Comparison of ENCODE assay signal across 8 cellular contexts in genomic region chr19:45692187-45693111, GRCh38. TPM values are rescaled to one million over a fixed set of nuclear protein-coding genes. Genes with fewer than 3 reads are reported as not detected.
DNase-seq lines count a peak whose midpoint lies in the region; ATAC-seq and TF ChIP-seq lines count a peak whose summit lies in the region.

QPCTL (plus strand) TSS chr19:45692666; CDS start chr19:45692704, 38 bp downstream.

- H3K4me3 Mint-ChIP-seq in activated CD4-positive, alpha-beta T cell treated with anti-CD3 and anti-CD28 coated beads, Interleukin-2, amount 10 ng/mL, durations not matched to agents 7 days and 5 days, result peak within 1 kb of the TSS; percentile 92

- H3K27ac ChIP-seq in coronary artery, result peak within 1 kb of the TSS; percentile 94 to 97

- H3K4me1 Mint-ChIP-seq in activated CD4-positive, alpha-beta T cell treated with anti-CD3 and anti-CD28 coated beads, Interleukin-2, amount 10 ng/mL, durations not matched to agents 7 days and 5 days, result peaks cover 18% of the 10 kb centered on the region

- no peaks in the 10 kb centered on the region for H3K27me3 Mint-ChIP-seq in activated CD4-positive, alpha-beta T cell treated with anti-CD3 and anti-CD28 coated beads, Interleukin-2, amount 10 ng/mL, durations not matched to agents 7 days and 5 days

- no peak for TF ChIP-seq CTCF in BJ (IDR thresholded peaks at IDR 0.05; ENCODE audit: insufficient read depth, low read depth, low read length)
- TF ChIP-seq CTCF in coronary artery (IDR thresholded peaks at IDR 0.05), result no peak

- peak; percentile 89 for ATAC-seq in GM19324 (IDR thresholded peaks at IDR 0.05; ENCODE audit: low FRiP score, unreplicated experiment)
- peak; percentile 75 for ATAC-seq in HG03469 (IDR thresholded peaks at IDR 0.05; ENCODE audit: unreplicated experiment)
- peak; percentile 89 for ATAC-seq in left colon

- peak; percentile 99 for DNase-seq in BJ (ENCODE audit: low read depth)
- DNase-seq in NCI-H526 treated with DMSO at 0.1 percent for 48 hours (lab: John Stamatoyannopoulos, UW), result peak; percentile 99
- peak; percentile 99 for DNase-seq in activated CD4-positive, alpha-beta T cell treated with anti-CD3 and anti-CD28 coated beads, Interleukin-2, amount 10 ng/mL, durations not matched to agents 7 days and 5 days
- DNase-seq in coronary artery (ENCODE audit: low spot score), result peak; percentile 99
- peak; percentile 97 to 99 for DNase-seq in left colon
- peak; percentile 98 for DNase-seq in stimulated activated CD4-positive, alpha-beta T cell treated with anti-CD3 and anti-CD28 coated beads, Interleukin-1b, Interleukin-23, amount 100 ng/mL, for 48 hours

- peak within 1 kb of the TSS; percentile 85 for H3K4me3 ChIP-seq in BJ (ENCODE audit: low read depth, low read length)
- H3K4me3 ChIP-seq in coronary artery, result peak within 1 kb of the TSS; percentile 85

- peaks cover 29% of the 10 kb centered on the region for H3K36me3 Mint-ChIP-seq in activated CD4-positive, alpha-beta T cell treated with anti-CD3 and anti-CD28 coated beads, Interleukin-2, amount 10 ng/mL, durations not matched to agents 7 days and 5 days (ENCODE audit: low read depth)

- POLR2A ChIA-PET in BJ (lab: Charles Lee), result interaction anchor here (0.6 to 1.0 kb wide), 5 partner anchors 18 to 194 kb away, joined by 3 to 28 read pairs (median 3); partner anchors contain the start of genes DMPK, IRF2BP1 and SIX5
- POLR2A ChIA-PET in activated CD4-positive, alpha-beta T cell treated with anti-CD3 and anti-CD28 coated beads, Interleukin-2, amount 10 ng/mL, durations not matched to agents 7 days and 5 days (lab: Charles Lee), result interaction anchor here (0.6 to 2.1 kb wide), 3 partner anchors 15 to 118 kb away, joined by 3 to 5 read pairs (median 3); no protein-coding TSS in a partner anchor

- no peaks in the 10 kb centered on the region for H3K27me3 ChIP-seq in BJ (ENCODE audit: control insufficient read depth, insufficient read depth, low read length)

- peaks cover 13% of the 10 kb centered on the region for H3K36me3 ChIP-seq in BJ (ENCODE audit: control insufficient read depth, insufficient read depth, low read length)

- CTCF ChIA-PET in BJ (lab: Yijun Ruan, JAX), result interaction anchor here (0.6 to 4.5 kb wide), 25 partner anchors 11 to 231 kb away, joined by 3 to 52 read pairs (median 4); partner anchors contain the start of genes DMWD, FBXO46 and SIX5
- CTCF ChIA-PET in activated CD4-positive, alpha-beta T cell treated with anti-CD3 and anti-CD28 coated beads, Interleukin-2, amount 10 ng/mL, durations not matched to agents 7 days and 5 days (lab: Charles Lee), result interaction anchor here (0.6 to 7.9 kb wide), 17 partner anchors 9 to 272 kb away, joined by 3 to 80 read pairs (median 5); partner anchors contain the start of genes FBXO46 and FOXA3

- no peaks in the 10 kb centered on the region for H3K9me3 Mint-ChIP-seq in activated CD4-positive, alpha-beta T cell treated with anti-CD3 and anti-CD28 coated beads, Interleukin-2, amount 10 ng/mL, durations not matched to agents 7 days and 5 days

- intact Hi-C loops in left colon (cut with DNase I, micrococcal nuclease), result no loop called here

- H3K27ac Mint-ChIP-seq in activated CD4-positive, alpha-beta T cell treated with anti-CD3 and anti-CD28 coated beads, Interleukin-2, amount 10 ng/mL, durations not matched to agents 7 days and 5 days, result peak within 1 kb of the TSS; percentile 91

RNA-seq across cellular contexts. Expression of gene QPCTL, which starts in this region (rescaled TPM):
- polyA plus RNA-seq in BJ (2011; rRNA removed), result 12.6 and 16.8 TPM in 2 replicates
- 12.7 and 16.2 TPM in 2 replicates for polyA minus RNA-seq in BJ (2011; rRNA and poly(A)+ RNA removed)
- 1 to 10 TPM; 6.1 to 7.3 TPM for total RNA-seq in activated CD4-positive, alpha-beta T cell treated with anti-CD3 and anti-CD28 coated beads, Interleukin-2, amount 10 ng/mL, durations not matched to agents 7 days and 5 days
- 10 to 100 TPM in 1 of 2 donors, 1 to 10 TPM in 1; 10.0 to 10.3 TPM for total RNA-seq in left colon

Comparison
In these comparisons a context has a peak if more than half of its experiments do, and no peak if none do; other contexts are left out.
1. Peak in every context shown above with its lines: DNase-seq, ATAC-seq, H3K4me3 ChIP-seq and H3K27ac ChIP-seq.